ENCODE assay signal across 12 cellular contexts in the genomic region with DNA sequence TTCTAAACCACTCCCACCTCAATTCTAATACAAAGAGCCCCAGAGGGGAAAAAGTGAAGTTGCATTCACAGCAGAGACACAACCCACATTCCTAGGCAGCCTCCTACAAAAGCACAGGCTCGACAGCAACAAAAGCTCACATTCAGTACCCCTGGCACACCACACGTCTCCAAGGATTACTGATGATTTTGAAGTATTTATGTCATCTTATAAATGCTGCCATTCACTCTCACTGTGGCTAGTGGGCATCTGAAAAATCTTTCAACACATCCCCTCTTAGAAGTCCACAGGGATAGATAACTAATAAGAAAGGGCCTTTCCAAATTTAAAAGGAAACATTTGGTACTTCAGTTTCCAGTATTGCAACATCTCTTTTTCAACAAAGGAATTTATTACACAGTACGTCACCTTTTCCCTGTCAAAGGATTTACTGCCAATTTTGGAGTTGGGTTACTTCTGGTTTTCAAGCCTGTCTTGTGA.
DNase-seq lines count a peak whose midpoint lies in the region; ATAC-seq, FAIRE-seq and TF ChIP-seq lines count a peak whose summit lies in the region.
"Had no signal": no experiment of that assay in that cellular context is flagged by ENCODE, and none has a peak within 500 bp of the region (broad histone marks: within the 10 kb centered on the region; RNA-seq: fewer than 3 reads in every experiment).

No MANE protein-coding gene starts in this region.

- intact Hi-C loops in activated CD8-positive, alpha-beta T cell treated with anti-CD3 and anti-CD28 coated beads for 36 hours (cut with micrococcal nuclease) = no loop called here

- H3K9me2 ChIP-seq in SK-N-SH = no peaks in the 10 kb centered on the region

- no peak overlapping the region for H2BK15ac ChIP-seq in mesenchymal stem cell (ENCODE audit: low read depth, poor library complexity, severe bottlenecking)

- CTCF ChIA-PET in SK-N-SH (lab: Yijun Ruan, JAX) = interaction anchor here (1.6 kb wide), 1 partner anchor 168 kb away, joined by 4 read pairs; no protein-coding TSS in a partner anchor
- CTCF ChIA-PET in activated CD8-positive, alpha-beta T cell treated with anti-CD3 and anti-CD28 coated beads for 36 hours (lab: Charles Lee) = no interaction called here

- ATAC-seq in SK-N-SH treated with all-trans-retinoic acid at 6 μM for 48 hours = no peak
- no peak for ATAC-seq in HG02973 (IDR thresholded peaks at IDR 0.05; ENCODE audit: unreplicated experiment)
- no peak for ATAC-seq in activated CD8-positive, alpha-beta T cell treated with anti-CD3 and anti-CD28 coated beads for 36 hours

- no peak overlapping the region for H2AK5ac ChIP-seq in mesenchymal stem cell (ENCODE audit: low read length, severe bottlenecking)

- H4K8ac ChIP-seq in mesenchymal stem cell (ENCODE audit: low read length) = no peak overlapping the region

- TF ChIP-seq EP300 in SK-N-SH (IDR thresholded peaks at IDR 0.05; ENCODE audit: borderline replicate concordance in 1 of 2, low read depth in 1 of 2, low read length in 1 of 2) = no peak

- H3K36me3 ChIP-seq in SK-N-SH (replicated peaks in 1 of 2; ENCODE audit: control insufficient read depth in 1 of 2, insufficient read depth in 2 of 2, low read length in 1 of 2) (no peaks in the 10 kb centered on the region), mesenchymal stem cell (ENCODE audit: control insufficient read depth in 1 of 2, insufficient read depth in 2 of 2, low read depth in 1 of 2, low read length in 2 of 2) (no peaks in the 10 kb centered on the region)

- no peaks in the 10 kb centered on the region for H3K79me2 ChIP-seq in SK-N-SH (ENCODE audit: insufficient read depth)

- H3K27ac ChIP-seq in SK-N-SH (ENCODE audit: low read depth in 2 of 2, low read length in 1 of 2) (no peak overlapping the region), mesenchymal stem cell (ENCODE audit: low read length, poor library complexity, severe bottlenecking) (no peak overlapping the region)
- H3K27ac ChIP-seq: BLaER1 had no signal

- no peak overlapping the region for H3K4ac ChIP-seq in mesenchymal stem cell (ENCODE audit: low read depth in 1 of 2, low read length in 2 of 2)

- H3K4me2 ChIP-seq in SK-N-SH (no peak overlapping the region), mesenchymal stem cell (ENCODE audit: low read length, poor library complexity, severe bottlenecking) (no peak overlapping the region)
- H3K4me2 ChIP-seq: BLaER1 had no signal

- no peak overlapping the region for H3K18ac ChIP-seq in mesenchymal stem cell (ENCODE audit: low read depth in 1 of 2, low read length in 2 of 2)

- H3K4me3 ChIP-seq in SK-N-SH (ENCODE audit: low read depth in 2 of 2, low read length in 1 of 2) = no peak overlapping the region
- H3K4me3 ChIP-seq in mesenchymal stem cell (ENCODE audit: insufficient read depth in 1 of 2, low read depth in 1 of 2, low read length in 2 of 2) = no peak overlapping the region
- H3K4me3 ChIP-seq: BLaER1 had no signal

- no peaks in the 10 kb centered on the region for H3K9me3 Mint-ChIP-seq in activated CD8-positive, alpha-beta T cell treated with anti-CD3 and anti-CD28 coated beads for 36 hours

- H2AFZ ChIP-seq in SK-N-SH (ENCODE audit: low read depth) (no peak overlapping the region), mesenchymal stem cell (ENCODE audit: low read depth, low read length) (no peak overlapping the region)

- no peaks in the 10 kb centered on the region for H3K9me3 ChIP-seq in SK-N-SH
- H3K9me3 ChIP-seq in mesenchymal stem cell (ENCODE audit: control insufficient read depth, low read length) = peaks cover 2% of the 10 kb centered on the region

- H4K20me1 ChIP-seq in SK-N-SH (ENCODE audit: insufficient read depth) = no peaks in the 10 kb centered on the region
- H4K20me1 ChIP-seq: BLaER1 had no signal

- peaks cover 7% of the 10 kb centered on the region for H3K79me1 ChIP-seq in mesenchymal stem cell (replicated peaks; ENCODE audit: low read length, poor library complexity, severe bottlenecking)

- H2BK5ac ChIP-seq in mesenchymal stem cell (ENCODE audit: low read depth, low read length, poor library complexity, severe bottlenecking) = no peak overlapping the region

- no peak for TF ChIP-seq RAD21 in SK-N-SH (IDR thresholded peaks at IDR 0.05; ENCODE audit: low read length)

- H3K4me1 Mint-ChIP-seq in activated CD8-positive, alpha-beta T cell treated with anti-CD3 and anti-CD28 coated beads for 36 hours (ENCODE audit: low read depth) = no peaks in the 10 kb centered on the region
- H3K4me1 Mint-ChIP-seq: naive B cell had no signal

- FAIRE-seq in D721Med (lab: Jason Lieb, UNC) = no peak

- no peak for TF ChIP-seq CTCF in SK-N-SH (IDR thresholded peaks at IDR 0.05)
- TF ChIP-seq CTCF in activated CD8-positive, alpha-beta T cell treated with anti-CD3 and anti-CD28 coated beads for 36 hours (IDR thresholded peaks at IDR 0.05) = no peak
- no peak for TF ChIP-seq CTCF in D721Med (IDR thresholded peaks at IDR 0.05; ENCODE audit: insufficient read depth, missing control alignments)

- 83% methylated on average over 3 of the region's 3 CpGs for WGBS in SK-N-SH (ENCODE audit: low lambda C conversion rate)
- no CpG with 5 or more reads among the region's 3 CpGs for WGBS in mesenchymal stem cell

- H2BK12ac ChIP-seq in mesenchymal stem cell (ENCODE audit: low read length in 2 of 2) = no peak overlapping the region

- H3K36me3 Mint-ChIP-seq in activated CD8-positive, alpha-beta T cell treated with anti-CD3 and anti-CD28 coated beads for 36 hours (ENCODE audit: low read depth) = peaks cover 4% of the 10 kb centered on the region

- H3K14ac ChIP-seq in mesenchymal stem cell (ENCODE audit: low read length in 2 of 2) = no peak overlapping the region

- no peak overlapping the region for H3K9ac ChIP-seq in SK-N-SH
- H3K9ac ChIP-seq in mesenchymal stem cell (ENCODE audit: low read length) = peak overlapping the region; percentile 25
- H3K9ac ChIP-seq: BLaER1 had no signal

- no peak overlapping the region for H3K23ac ChIP-seq in mesenchymal stem cell (ENCODE audit: low read length in 2 of 2)

- no peaks in the 10 kb centered on the region for H3K27me3 Mint-ChIP-seq in activated CD8-positive, alpha-beta T cell treated with anti-CD3 and anti-CD28 coated beads for 36 hours
- H3K27me3 Mint-ChIP-seq: naive B cell had no signal

- POLR2A ChIA-PET in SK-N-SH (lab: Yijun Ruan, JAX) = interaction anchor here (1.2 kb wide), 1 partner anchor 12 kb away, joined by 4 read pairs; no protein-coding TSS in a partner anchor
- POLR2A ChIA-PET in activated CD8-positive, alpha-beta T cell treated with anti-CD3 and anti-CD28 coated beads for 36 hours (lab: Charles Lee) = no interaction called here

- no peak overlapping the region for H2BK120ac ChIP-seq in mesenchymal stem cell (ENCODE audit: low read depth, low read length)

- DNase-seq in SK-N-SH (no peak), epidermal melanocyte (ENCODE audit: insufficient read length, low spot score) (peak; percentile 45), mesenchymal stem cell (peak; percentile 40), GM19238 (ENCODE audit: insufficient read length, low spot score) (no peak), D721Med (ENCODE audit: insufficient read length, low spot score) (no peak)
- DNase-seq in activated CD8-positive, alpha-beta T cell treated with anti-CD3 and anti-CD28 coated beads for 36 hours = no peak
- DNase-seq: activated T-cell treated with anti-CD3 and anti-CD28 coated beads, Interleukin-2, amount 50 U/mL, for 1 hour; naive B cell; NCI-H345 had no signal

- no peaks in the 10 kb centered on the region for H3F3A ChIP-seq in SK-N-SH (replicated peaks; ENCODE audit: insufficient read depth)

- no peak overlapping the region for H3K27ac Mint-ChIP-seq in activated CD8-positive, alpha-beta T cell treated with anti-CD3 and anti-CD28 coated beads for 36 hours
- H3K27ac Mint-ChIP-seq: naive B cell had no signal

- H3K4me1 ChIP-seq in SK-N-SH (ENCODE audit: control insufficient read depth in 1 of 2, insufficient read depth in 2 of 2, low read depth in 1 of 2, low read length in 1 of 2) (peaks cover 3 to 13% of the 10 kb centered on the region in 2 experiments; a peak in 3 of 4 replicates), mesenchymal stem cell (ENCODE audit: control insufficient read depth, insufficient read depth, low read depth, low read length) (no peaks in the 10 kb centered on the region)
- H3K4me1 ChIP-seq: BLaER1 had no signal

- no peak overlapping the region for H3K4me3 Mint-ChIP-seq in activated CD8-positive, alpha-beta T cell treated with anti-CD3 and anti-CD28 coated beads for 36 hours
- H3K4me3 Mint-ChIP-seq: naive B cell had no signal

- H3K27me3 ChIP-seq in SK-N-SH (ENCODE audit: insufficient read depth) = no peaks in the 10 kb centered on the region
- no peaks in the 10 kb centered on the region for H3K27me3 ChIP-seq in mesenchymal stem cell (ENCODE audit: control insufficient read depth in 1 of 2, insufficient read depth in 1 of 2, low read length in 2 of 2)
- H3K27me3 ChIP-seq: BLaER1 had no signal

- no peak overlapping the region for H4K91ac ChIP-seq in mesenchymal stem cell (ENCODE audit: low read length)

TF ChIP-seq in SK-N-SH, 30 proteins besides CTCF, POLR2A, EP300 and RAD21:
- TF ChIP-seq FOSL2 (IDR thresholded peaks at IDR 0.05; ENCODE audit: borderline replicate concordance, low read depth) = no peak
- no peak for TF ChIP-seq TEAD4 (IDR thresholded peaks at IDR 0.05; ENCODE audit: borderline replicate concordance, insufficient read depth)

Comparison
In these comparisons a context has a peak if more than half of its experiments do, and no peak if none do; other contexts are left out.
1. DNase-seq: peak in epidermal melanocyte (single experiment) and mesenchymal stem cell (single experiment); none in SK-N-SH (single experiment), GM19238 (single experiment), activated CD8-positive, alpha-beta T cell treated with anti-CD3 and anti-CD28 coated beads for 36 hours (single experiment) and D721Med (single experiment).